Comparison of ENCODE assay signal across 12 cellular contexts in the genomic region with DNA sequence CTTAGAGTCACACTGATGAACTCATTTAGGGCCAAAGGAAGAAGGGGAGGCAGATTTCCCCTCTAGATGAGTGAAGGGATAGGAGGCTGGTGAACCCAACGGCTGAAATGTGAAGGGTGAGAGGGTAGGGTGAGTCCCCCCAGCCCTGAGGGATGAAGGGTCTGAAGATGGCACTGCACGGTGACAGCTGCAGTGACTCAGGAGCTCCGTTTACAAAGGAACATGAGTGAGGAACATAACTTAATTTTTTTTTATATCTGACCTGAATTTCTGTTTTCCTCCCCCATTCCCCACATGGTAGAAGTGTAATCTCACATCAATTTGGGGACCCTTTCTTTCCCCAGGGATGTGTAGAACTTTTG. TPM values are rescaled to one million over a fixed set of nuclear protein-coding genes. Genes with fewer than 3 reads are reported as not detected.
A peak's percentile ranks its signal among the peaks of the same experiment; 100 is the strongest.
DNase-seq lines count a peak whose midpoint lies in the region; ATAC-seq, FAIRE-seq and TF ChIP-seq lines count a peak whose summit lies in the region.
"Had no signal": no experiment of that assay in that cellular context is flagged by ENCODE, and none has a peak within 500 bp of the region (broad histone marks: within the 10 kb centered on the region; RNA-seq: fewer than 3 reads in every experiment).

No MANE protein-coding gene starts in this region.

- no peaks in the 10 kb centered on the region for H3K9me3 ChIP-seq in A549
- H3K9me3 ChIP-seq in adipocyte (ENCODE audit: control insufficient read depth, low read length), result no peaks in the 10 kb centered on the region
- H3K9me3 ChIP-seq in keratinocyte (ENCODE audit: control insufficient read depth, low read depth, low read length), result no peaks in the 10 kb centered on the region

- peak overlapping the region; percentile 80 for H3K9ac ChIP-seq in adipocyte (ENCODE audit: low read length)
- H3K9ac ChIP-seq in keratinocyte (ENCODE audit: control insufficient read depth, extremely low read depth, insufficient read depth, low read length), result peak overlapping the region; percentile 81
- H3K9ac ChIP-seq in rectal smooth muscle tissue (ENCODE audit: low read length), result no peak overlapping the region

- H3K9me1 ChIP-seq in keratinocyte (ENCODE audit: control insufficient read depth, extremely low read depth, insufficient read depth, low read length), result no peaks in the 10 kb centered on the region

- no peaks in the 10 kb centered on the region for H4K20me1 ChIP-seq in keratinocyte (ENCODE audit: control insufficient read depth, extremely low read depth, insufficient read depth, low read length)

- H3K27me3 ChIP-seq in adipocyte (replicated peaks; ENCODE audit: control insufficient read depth, insufficient read depth, low read length), result no peaks in the 10 kb centered on the region
- no peaks in the 10 kb centered on the region for H3K27me3 ChIP-seq in keratinocyte (ENCODE audit: control insufficient read depth, extremely low read depth, insufficient read depth, low read length)
- H3K27me3 ChIP-seq in rectal smooth muscle tissue (ENCODE audit: control insufficient read depth, insufficient read depth, low read length), result no peaks in the 10 kb centered on the region

- no peak for DNase-seq in A549 (ENCODE audit: low read depth in 1 of 2, low spot score in 1 of 2)
- DNase-seq in adipocyte (ENCODE audit: low read depth), result no peak
- no peak for DNase-seq in keratinocyte (ENCODE audit: low read depth, low spot score)
- no peak for DNase-seq in NCI-H748 treated with DMSO at 0.1 percent for 48 hours (lab: John Stamatoyannopoulos, UW)
- no peak for DNase-seq in NCI-H146 (lab: John Stamatoyannopoulos, UW)
- DNase-seq in ACHN, result no peak
- DNase-seq in NCI-H748 (lab: John Stamatoyannopoulos, UW; ENCODE audit: unreplicated experiment), result no peak
- DNase-seq: activated CD4-positive, CD25-positive, alpha-beta regulatory T cell treated with anti-CD3 and anti-CD28 coated beads, Interleukin-2, amount 50 U/mL, for 72 hours; central memory CD4-positive, alpha-beta T cell; DND-41 had no signal

- no peak for ATAC-seq in A549

- dilution Hi-C loops in keratinocyte (cut with MboI; ENCODE audit: extremely low pct_ligation_motif_present, low sequenced_read_pairs), result no loop called here

- no peak for TF ChIP-seq RAD21 in A549 (conservative IDR thresholded peaks at IDR 0.05 in 1 of 2, IDR thresholded peaks at IDR 0.05 in 1 of 2)

- in situ Hi-C loops in ACHN (cut with HindIII; ENCODE audit: low pct_ligation_motif_present, low pct_unique_long_range_greater_than_20kb, low sequenced_read_pairs), result no loop called here

- no peak overlapping the region for H2AFZ ChIP-seq in keratinocyte (ENCODE audit: control insufficient read depth, low read length)

- POLR2A ChIA-PET in A549 (lab: Yijun Ruan, JAX), result interaction anchor here (1.0 to 3.3 kb wide), 7 partner anchors 10 to 294 kb away, joined by 3 to 34 read pairs (median 4); partner anchors contain the start of genes IMP3, MAN2C1 and SNX33

- no peak for TF ChIP-seq EP300 in A549 (IDR thresholded peaks at IDR 0.05)

- H3K4me1 ChIP-seq in A549, result peaks cover 62% of the 10 kb centered on the region
- peaks cover 45% of the 10 kb centered on the region for H3K4me1 ChIP-seq in adipocyte (ENCODE audit: control insufficient read depth, insufficient read depth, low read length)
- peaks cover 68% of the 10 kb centered on the region for H3K4me1 ChIP-seq in keratinocyte (ENCODE audit: control insufficient read depth, extremely low read depth, insufficient read depth, low read length)
- H3K4me1 ChIP-seq in rectal smooth muscle tissue (ENCODE audit: control insufficient read depth, insufficient read depth, low read length), result peaks cover 16% of the 10 kb centered on the region

- H3K27ac ChIP-seq in A549, result peak overlapping the region; percentile 78 to 83
- peak overlapping the region; percentile 98 for H3K27ac ChIP-seq in keratinocyte (ENCODE audit: control insufficient read depth, insufficient read depth, low read length)
- peak overlapping the region; percentile 89 for H3K27ac ChIP-seq in rectal smooth muscle tissue (ENCODE audit: low read depth, low read length)

- H3K79me2 ChIP-seq in keratinocyte (ENCODE audit: control insufficient read depth, insufficient read depth, low read length), result peaks cover 8% of the 10 kb centered on the region

- H3K36me3 ChIP-seq in adipocyte (ENCODE audit: control insufficient read depth, insufficient read depth, low read length, severe bottlenecking) (peaks cover 38% of the 10 kb centered on the region), keratinocyte (ENCODE audit: control insufficient read depth in 2 of 2, extremely low read depth in 1 of 2, insufficient read depth in 2 of 2, low read length in 2 of 2) (peaks cover 16 to 19% of the 10 kb centered on the region in 2 experiments), rectal smooth muscle tissue (ENCODE audit: control insufficient read depth, insufficient read depth, low read length) (peaks cover 10% of the 10 kb centered on the region)

- WGBS in A549 (ENCODE audit: missing lambda C conversion rate), result 64% methylated on average over 3 of the region's 3 CpGs

- no peak for TF ChIP-seq POLR2A in A549 (IDR thresholded peaks at IDR 0.05; ENCODE audit: low read length)

- FAIRE-seq in A549 (lab: Jason Lieb, UNC) (no peak), keratinocyte (lab: Jason Lieb, UNC) (no peak)
- FAIRE-seq: GM12892 had no signal

- H3K4me3 ChIP-seq in A549 (no peak overlapping the region), adipocyte (ENCODE audit: low read length) (peak overlapping the region; percentile 52), keratinocyte (ENCODE audit: control insufficient read depth in 2 of 3, extremely low read depth in 1 of 3, insufficient read depth in 2 of 3, low read depth in 1 of 3, low read length in 3 of 3) (peak overlapping the region in 1 of 3 experiments; percentile 24), rectal smooth muscle tissue (ENCODE audit: low read length) (no peak overlapping the region)

- no peak for TF ChIP-seq CTCF in A549 (IDR thresholded peaks at IDR 0.05)
- no peak for TF ChIP-seq CTCF in keratinocyte (optimal IDR thresholded peaks at IDR 0.05 in 1 of 3, IDR thresholded peaks at IDR 0.05 in 1 of 3, conservative IDR thresholded peaks at IDR 0.05 in 1 of 3; ENCODE audit: extremely low read depth in 1 of 3, insufficient read depth in 2 of 3, low read length in 3 of 3)

- H3K4me2 ChIP-seq in A549, result peak overlapping the region; percentile 66
- H3K4me2 ChIP-seq in keratinocyte (ENCODE audit: control insufficient read depth, extremely low read depth, insufficient read depth, low read depth, low read length), result peak overlapping the region; percentile 75

- CTCF ChIA-PET in A549 (lab: Yijun Ruan, JAX), result interaction anchor here (1.1 to 7.1 kb wide), 9 partner anchors 10 to 294 kb away, joined by 3 to 63 read pairs (median 7); partner anchors contain the start of genes IMP3 and SNX33

RNA-seq across cellular contexts. Expression of gene SNX33, which starts 14.0 kb away (rescaled TPM):
- 8.4 and 10.7 TPM in 2 replicates for polyA plus RNA-seq in A549 (2011; rRNA removed)
- 5.3 and 7.3 TPM in 2 replicates for polyA plus RNA-seq in A549 (2012; cell fraction: cytosol; rRNA removed)
- 9.0 and 10.2 TPM in 2 replicates for polyA plus RNA-seq in A549 (2012; cell fraction: nucleus; rRNA removed)
- polyA plus RNA-seq in A549 (2017; fragmentation: RNase III; extraction: RNeasy Plus Mini Kit Qiagen cat#74134 plus additional on column Dnase treatment), result 8.1 to 11.6 TPM (median 11.2 TPM) in 3 replicates
- 19.7 and 21.2 TPM in 2 replicates for polyA minus RNA-seq in A549 (2011; rRNA and poly(A)+ RNA removed)
- polyA plus RNA-seq in keratinocyte, result 21.7 to 32.5 TPM (median 27.0 TPM) in 3 replicates
- polyA plus RNA-seq in keratinocyte (2011; ENCODE audit: low read depth), result 11.5 TPM
- polyA plus RNA-seq in keratinocyte (2011; cell fraction: cytosol; rRNA removed), result 24.7 and 25.8 TPM in 2 replicates
- polyA plus RNA-seq in keratinocyte (2011; cell fraction: nucleus; rRNA removed), result 59.5 and 81.4 TPM in 2 replicates
- polyA plus RNA-seq in keratinocyte (2012; ENCODE audit: low replicate concordance), result 31.2 and 40.4 TPM in 2 replicates
- polyA minus RNA-seq in keratinocyte, result 45.4 to 75.9 TPM (median 53.1 TPM) in 3 replicates
- polyA minus RNA-seq in keratinocyte (2011; cell fraction: cytosol; rRNA and poly(A)+ RNA removed), result 51.8 TPM
- polyA minus RNA-seq in keratinocyte (2011; cell fraction: nucleus; rRNA and poly(A)+ RNA removed), result 52.0 and 62.4 TPM in 2 replicates

RNA-seq across cellular contexts. Expression of gene IMP3, which starts 21.7 kb away (rescaled TPM):
- polyA plus RNA-seq in A549 (2011; rRNA removed) (80.6 and 94.7 TPM in 2 replicates), A549 (2017; fragmentation: RNase III; extraction: RNeasy Plus Mini Kit Qiagen cat#74134 plus additional on column Dnase treatment) (87.1 to 90.0 TPM (median 88.6 TPM) in 3 replicates), keratinocyte (58.1 to 90.0 TPM (median 70.4 TPM) in 3 replicates)
- polyA plus RNA-seq in A549 (2012; cell fraction: cytosol; rRNA removed), result 152 and 188 TPM in 2 replicates
- 182 and 230 TPM in 2 replicates for polyA plus RNA-seq in A549 (2012; cell fraction: nucleus; rRNA removed)
- 24.8 and 25.0 TPM in 2 replicates for polyA minus RNA-seq in A549 (2011; rRNA and poly(A)+ RNA removed)
- polyA plus RNA-seq in keratinocyte (2011; ENCODE audit: low read depth), result 20.9 TPM
- 58.1 and 74.0 TPM in 2 replicates for polyA plus RNA-seq in keratinocyte (2011; cell fraction: cytosol; rRNA removed)
- 48.6 and 51.6 TPM in 2 replicates for polyA plus RNA-seq in keratinocyte (2011; cell fraction: nucleus; rRNA removed)
- 67.8 and 84.1 TPM in 2 replicates for polyA plus RNA-seq in keratinocyte (2012; ENCODE audit: low replicate concordance)
- 15.5 to 28.5 TPM (median 16.7 TPM) in 3 replicates for polyA minus RNA-seq in keratinocyte
- polyA minus RNA-seq in keratinocyte (2011; cell fraction: cytosol; rRNA and poly(A)+ RNA removed), result 92.7 TPM
- 13.5 and 14.4 TPM in 2 replicates for polyA minus RNA-seq in keratinocyte (2011; cell fraction: nucleus; rRNA and poly(A)+ RNA removed)

RNA-seq across cellular contexts. Expression of gene SNUPN, which starts 36.2 kb away (rescaled TPM):
- polyA plus RNA-seq in A549 (2011; rRNA removed) (33.6 and 38.5 TPM in 2 replicates), A549 (2017; fragmentation: RNase III; extraction: RNeasy Plus Mini Kit Qiagen cat#74134 plus additional on column Dnase treatment) (29.2 to 30.1 TPM (median 30.1 TPM) in 3 replicates), keratinocyte (20.7 to 24.9 TPM (median 23.6 TPM) in 3 replicates)
- 21.7 and 25.1 TPM in 2 replicates for polyA plus RNA-seq in A549 (2012; cell fraction: cytosol; rRNA removed)
- polyA plus RNA-seq in A549 (2012; cell fraction: nucleus; rRNA removed), result 11.1 and 16.7 TPM in 2 replicates
- 16.4 and 18.2 TPM in 2 replicates for polyA minus RNA-seq in A549 (2011; rRNA and poly(A)+ RNA removed)
- 40.1 TPM for polyA plus RNA-seq in keratinocyte (2011; ENCODE audit: low read depth)
- polyA plus RNA-seq in keratinocyte (2011; cell fraction: cytosol; rRNA removed), result 21.7 and 24.4 TPM in 2 replicates
- 21.4 and 21.8 TPM in 2 replicates for polyA plus RNA-seq in keratinocyte (2011; cell fraction: nucleus; rRNA removed)
- 15.1 and 18.5 TPM in 2 replicates for polyA plus RNA-seq in keratinocyte (2012; ENCODE audit: low replicate concordance)
- polyA minus RNA-seq in keratinocyte, result 6.7 to 17.8 TPM (median 14.2 TPM) in 3 replicates
- polyA minus RNA-seq in keratinocyte (2011; cell fraction: cytosol; rRNA and poly(A)+ RNA removed), result 13.2 TPM
- 10.7 and 17.5 TPM in 2 replicates for polyA minus RNA-seq in keratinocyte (2011; cell fraction: nucleus; rRNA and poly(A)+ RNA removed)

RNA-seq across cellular contexts. Expression of gene CSPG4, which starts 50.9 kb away (rescaled TPM):
- polyA plus RNA-seq in A549 (2011; rRNA removed), result 0.01 TPM in 2 replicates
- polyA plus RNA-seq in A549 (2012; cell fraction: cytosol; rRNA removed), result 0.01 and 0.03 TPM in 2 replicates
- polyA plus RNA-seq in A549 (2012; cell fraction: nucleus; rRNA removed), result 0.05 and 0.12 TPM in 2 replicates
- polyA plus RNA-seq in A549 (2017; fragmentation: RNase III; extraction: RNeasy Plus Mini Kit Qiagen cat#74134 plus additional on column Dnase treatment), result 0.01 to 0.06 TPM (median 0.04 TPM) in 3 replicates
- polyA minus RNA-seq in A549 (2011; rRNA and poly(A)+ RNA removed), result not detected in 2 replicates
- polyA plus RNA-seq in keratinocyte, result 0.67 to 1.9 TPM (median 1.7 TPM) in 3 replicates
- 0.31 TPM for polyA plus RNA-seq in keratinocyte (2011; ENCODE audit: low read depth)
- polyA plus RNA-seq in keratinocyte (2011; cell fraction: cytosol; rRNA removed), result 0.16 and 0.49 TPM in 2 replicates
- 2.5 and 5.0 TPM in 2 replicates for polyA plus RNA-seq in keratinocyte (2011; cell fraction: nucleus; rRNA removed)
- 1.7 and 5.4 TPM in 2 replicates for polyA plus RNA-seq in keratinocyte (2012; ENCODE audit: low replicate concordance)
- polyA minus RNA-seq in keratinocyte, result 3.2 to 15.0 TPM (median 4.5 TPM) in 3 replicates
- 2.5 TPM for polyA minus RNA-seq in keratinocyte (2011; cell fraction: cytosol; rRNA and poly(A)+ RNA removed)
- 8.4 and 12.3 TPM in 2 replicates for polyA minus RNA-seq in keratinocyte (2011; cell fraction: nucleus; rRNA and poly(A)+ RNA removed)
